In the genomic region with DNA sequence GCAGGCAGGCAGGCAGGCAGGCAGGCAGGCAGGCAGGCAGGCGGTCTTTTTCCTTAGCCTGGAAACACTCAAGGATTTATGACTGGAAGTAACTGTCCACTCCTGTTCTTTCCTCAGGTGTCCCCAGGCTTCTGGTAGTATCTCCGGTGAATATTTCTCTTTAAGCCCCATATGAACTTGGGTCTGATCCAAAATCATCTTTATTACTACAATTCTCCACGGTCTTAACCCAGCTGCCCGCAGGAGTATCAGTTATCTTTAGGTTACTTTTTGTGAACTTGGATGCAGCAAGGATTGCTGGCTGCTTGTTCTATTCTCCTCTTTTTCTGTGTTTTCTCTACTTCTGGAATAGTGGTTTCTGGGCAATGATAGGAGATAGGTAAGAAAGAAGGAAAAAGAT, we compare ENCODE assay signal across 28 cellular contexts.
"Had no signal": no experiment of that assay in that cellular context is flagged by ENCODE, and none has a peak within 500 bp of the region (broad histone marks: within the 10 kb centered on the region; RNA-seq: fewer than 3 reads in every experiment).

No MANE protein-coding gene starts in this region.

- H3K27ac Mint-ChIP-seq: activated CD4-positive, alpha-beta T cell treated with anti-CD3 and anti-CD28 coated beads for 36 hours; activated naive CD4-positive, alpha-beta T cell treated with anti-CD3 and anti-CD28 coated beads, Interleukin-2, amount 50 U/mL, for 72 hours; activated T-helper 17 cell treated with anti-CD3 and anti-CD28 coated beads, Interleukin-2, amount 50 U/mL, for 72 hours; effector memory CD8-positive, alpha-beta T cell; natural killer cell treated with Interleukin-12 subunit alpha and Interleukin-12 subunit beta and Interleukin-15 and Interleukin-18, amount 100 ng/mL, for 72 hours; stimulated activated naive CD8-positive, alpha-beta T cell treated with anti-CD3 and anti-CD28 coated beads, Interleukin-15, Interleukin-2, amounts not matched to agents 100 ng/mL and 50 ng/mL, for 24 hours; WTC11 had no signal

- H3K4me3 Mint-ChIP-seq: activated CD4-positive, alpha-beta T cell treated with anti-CD3 and anti-CD28 coated beads for 36 hours; activated T-cell treated with anti-CD3 and anti-CD28 coated beads, Interleukin-2, amount 50 U/mL, for 24 hours; activated T-helper 17 cell treated with anti-CD3 and anti-CD28 coated beads, Interleukin-2, amount 50 U/mL, for 72 hours; effector memory CD8-positive, alpha-beta T cell; natural killer cell treated with Interleukin-12 subunit alpha and Interleukin-12 subunit beta and Interleukin-15 and Interleukin-18, amount 100 ng/mL, for 72 hours; stimulated activated naive CD8-positive, alpha-beta T cell treated with anti-CD3 and anti-CD28 coated beads, Interleukin-15, Interleukin-2, amounts not matched to agents 100 ng/mL and 50 ng/mL, for 24 hours; WTC11 had no signal

- H3K4me3 ChIP-seq: esophagus squamous epithelium, gastroesophageal sphincter, heart left ventricle, spleen, thyroid gland had no signal

- DNase-seq: activated CD4-positive, alpha-beta T cell treated with anti-CD3 and anti-CD28 coated beads for 36 hours; activated CD4-positive, alpha-beta T cell treated with anti-CD3 and anti-CD28 coated beads, Interleukin-2, amount 50 U/mL, for 4 hours; activated CD8-positive, alpha-beta memory T cell treated with anti-CD3 and anti-CD28 coated beads for 24 hours; activated CD8-positive, alpha-beta memory T cell treated with anti-CD3 and anti-CD28 coated beads, Interleukin-2, amount 50 U/mL, for 4 hours; activated T-cell treated with anti-CD3 and anti-CD28 coated beads, Interleukin-2, amount 50 U/mL, for 24 hours; aorta; brain microvascular endothelial cell; caudate nucleus; dorsolateral prefrontal cortex; effector memory CD8-positive, alpha-beta T cell; esophagus squamous epithelium; heart left ventricle; islet precursor cell; left cardiac atrium; nucleus accumbens; posterior cingulate gyrus; spleen; stimulated activated CD4-positive, alpha-beta T cell treated with anti-CD3 and anti-CD28 coated beads, Interleukin-4, amount 100 ng/mL, for 24 hours; substantia nigra; T-helper 1 cell; T-helper 9 cell; thyroid gland had no signal

- H3K36me3 ChIP-seq: thyroid gland had no signal

- H3K9me3 Mint-ChIP-seq: activated naive CD4-positive, alpha-beta T cell treated with anti-CD3 and anti-CD28 coated beads, Interleukin-2, amount 50 U/mL, for 72 hours; activated T-cell treated with anti-CD3 and anti-CD28 coated beads, Interleukin-2, amount 50 U/mL, for 24 hours; activated T-helper 17 cell treated with anti-CD3 and anti-CD28 coated beads, Interleukin-2, amount 50 U/mL, for 72 hours; effector memory CD8-positive, alpha-beta T cell; natural killer cell treated with Interleukin-12 subunit alpha and Interleukin-12 subunit beta and Interleukin-15 and Interleukin-18, amount 100 ng/mL, for 72 hours; stimulated activated naive CD8-positive, alpha-beta T cell treated with anti-CD3 and anti-CD28 coated beads, Interleukin-15, Interleukin-2, amounts not matched to agents 100 ng/mL and 50 ng/mL, for 24 hours; WTC11 had no signal

- H3K27me3 ChIP-seq: brain microvascular endothelial cell, dorsolateral prefrontal cortex, esophagus squamous epithelium, gastroesophageal sphincter, heart left ventricle, spleen, thyroid gland had no signal

- ATAC-seq: activated CD4-positive, alpha-beta T cell treated with anti-CD3 and anti-CD28 coated beads for 36 hours; activated naive CD4-positive, alpha-beta T cell treated with anti-CD3 and anti-CD28 coated beads, Interleukin-2, amount 50 U/mL, for 72 hours; activated T-helper 17 cell treated with anti-CD3 and anti-CD28 coated beads, Interleukin-2, amount 50 U/mL, for 72 hours; effector memory CD8-positive, alpha-beta T cell; gastroesophageal sphincter; heart left ventricle; left cardiac atrium; natural killer cell treated with Interleukin-12 subunit alpha and Interleukin-12 subunit beta and Interleukin-15 and Interleukin-18, amount 100 ng/mL, for 72 hours; WTC11 had no signal

- H3K27me3 Mint-ChIP-seq: activated CD4-positive, alpha-beta T cell treated with anti-CD3 and anti-CD28 coated beads for 36 hours; activated T-cell treated with anti-CD3 and anti-CD28 coated beads, Interleukin-2, amount 50 U/mL, for 24 hours; activated T-helper 17 cell treated with anti-CD3 and anti-CD28 coated beads, Interleukin-2, amount 50 U/mL, for 72 hours; effector memory CD8-positive, alpha-beta T cell; natural killer cell treated with Interleukin-12 subunit alpha and Interleukin-12 subunit beta and Interleukin-15 and Interleukin-18, amount 100 ng/mL, for 72 hours; stimulated activated naive CD8-positive, alpha-beta T cell treated with anti-CD3 and anti-CD28 coated beads, Interleukin-15, Interleukin-2, amounts not matched to agents 100 ng/mL and 50 ng/mL, for 24 hours had no signal

- H3K9me3 ChIP-seq: esophagus squamous epithelium, gastroesophageal sphincter, heart left ventricle, spleen, thyroid gland had no signal

- H3K36me3 Mint-ChIP-seq: natural killer cell treated with Interleukin-12 subunit alpha and Interleukin-12 subunit beta and Interleukin-15 and Interleukin-18, amount 100 ng/mL, for 72 hours had no signal
